Comparison of ENCODE assay signal across 11 cellular contexts in the genomic region with DNA sequence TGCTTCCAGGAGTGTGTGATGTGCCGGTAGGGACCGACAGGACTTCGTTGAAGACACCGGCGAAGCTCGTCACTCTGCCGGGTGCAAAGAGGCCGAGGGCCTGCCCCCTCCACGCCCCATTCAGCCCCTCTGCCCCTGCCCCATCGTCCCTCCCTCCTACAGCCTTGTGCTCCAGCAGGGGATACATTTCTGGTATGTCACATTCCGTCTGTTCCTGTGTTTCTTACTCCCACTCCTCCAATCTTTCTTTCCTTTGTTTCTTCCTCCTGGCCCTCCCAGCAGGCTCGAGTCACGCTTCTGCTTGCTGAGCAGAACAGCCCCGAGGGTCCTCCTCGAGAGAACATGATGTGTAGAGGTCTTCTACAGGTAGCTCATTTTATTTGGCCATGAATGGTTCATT. TPM values are rescaled to one million over a fixed set of nuclear protein-coding genes. Genes with fewer than 3 reads are reported as not detected.
"Had no signal": no experiment of that assay in that cellular context is flagged by ENCODE, and none has a peak within 500 bp of the region (broad histone marks: within the 10 kb centered on the region; RNA-seq: fewer than 3 reads in every experiment).

FAM236B (minus strand) TSS at position 101 of the 400 bp plus-strand sequence; CDS start at position 1, 100 bp downstream.

RNA-seq across cellular contexts. Expression of gene FAM236B, which starts in this region (rescaled TPM):
- total RNA-seq: OCI-LY7, PC-3, PC-9, Peyer's patch, Right ventricle myocardium inferior, Right ventricle myocardium superior, RPMI7951, SJCRH30, SJSA1, SK-MEL-5 had no signal
- polyA plus RNA-seq: SK-N-SH had no signal
